ENCODE assay signal across 18 cellular contexts in the genomic region with DNA sequence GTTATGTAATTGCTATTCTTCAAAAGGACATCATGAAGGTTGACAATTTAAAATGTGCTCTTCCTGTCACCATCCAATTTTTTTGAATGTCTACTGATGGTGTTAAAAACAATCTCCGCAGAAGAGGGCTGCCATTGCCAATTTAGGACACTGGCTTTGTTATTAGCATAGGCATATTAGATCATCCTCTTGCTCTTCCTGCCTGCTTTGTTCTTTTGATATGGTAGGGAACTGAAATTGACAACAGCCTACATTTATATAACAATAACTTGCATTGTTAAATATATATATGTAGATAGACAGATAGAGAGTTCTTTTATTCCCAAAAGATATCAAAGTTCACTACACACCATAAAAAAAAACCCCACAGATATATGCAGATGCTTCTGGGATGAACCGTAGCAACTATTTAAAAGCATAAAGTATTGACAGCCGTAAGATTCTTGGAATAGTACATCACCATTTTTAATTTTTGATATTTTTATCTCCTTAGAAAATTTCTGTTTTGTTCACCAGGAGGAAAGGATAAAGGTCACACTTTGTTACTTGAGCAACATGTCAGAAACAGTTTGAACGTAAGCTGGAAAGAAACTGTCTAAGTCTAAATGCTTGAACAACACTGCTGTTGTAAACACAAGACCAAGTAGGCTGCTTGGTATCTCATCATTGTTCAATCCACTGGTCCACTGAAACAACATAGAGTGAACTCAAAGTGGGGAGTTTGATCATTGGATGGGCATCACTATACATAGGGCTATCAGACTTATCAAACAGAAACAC.
"Had no signal": no experiment of that assay in that cellular context is flagged by ENCODE, and none has a peak within 500 bp of the region (broad histone marks: within the 10 kb centered on the region; RNA-seq: fewer than 3 reads in every experiment).

No MANE protein-coding gene starts in this region.

- DNase-seq: effector CD8-positive, alpha-beta T cell; gastrocnemius medialis; left colon; left ventricle myocardium superior; mucosa of descending colon; naive thymus-derived CD8-positive, alpha-beta T cell; right lobe of liver; stimulated activated CD4-positive, alpha-beta T cell treated with anti-CD3 and anti-CD28 coated beads, Interleukin-4, amount 100 ng/mL, for 1 hour; stimulated activated CD8-positive, alpha-beta memory T cell treated with anti-CD3 and anti-CD28 coated beads, Interleukin-4, amount 100 ng/mL, for 48 hours; stimulated activated naive CD8-positive, alpha-beta T cell treated with anti-CD3 and anti-CD28 coated beads, Interleukin-15, Interleukin-2, amounts not matched to agents 100 U/mL and 50 U/mL, for 24 hours; testis; upper lobe of right lung had no signal

- H3K27ac Mint-ChIP-seq: naive thymus-derived CD8-positive, alpha-beta T cell; stimulated activated effector memory CD8-positive, alpha-beta T cell treated with anti-CD3 and anti-CD28 coated beads, Interleukin-12 subunit alpha, Interleukin-12 subunit beta, amount 100 ng/mL, for 72 hours had no signal

- H3K4me3 ChIP-seq: coronary artery, gastrocnemius medialis, mucosa of descending colon, right lobe of liver, testis, tibial nerve, upper lobe of right lung, vagina had no signal

- H3K9me3 ChIP-seq: gastrocnemius medialis, mucosa of descending colon, right lobe of liver, testis, upper lobe of right lung, vagina had no signal

- H3K36me3 Mint-ChIP-seq: stimulated activated effector memory CD8-positive, alpha-beta T cell treated with anti-CD3 and anti-CD28 coated beads, Interleukin-12 subunit alpha, Interleukin-12 subunit beta, amount 100 ng/mL, for 72 hours had no signal

- H3K4me3 Mint-ChIP-seq: naive thymus-derived CD8-positive, alpha-beta T cell; neural crest cell; stimulated activated effector memory CD8-positive, alpha-beta T cell treated with anti-CD3 and anti-CD28 coated beads, Interleukin-12 subunit alpha, Interleukin-12 subunit beta, amount 100 ng/mL, for 72 hours had no signal

- ATAC-seq: esophagus mucosa; gastrocnemius medialis; left colon; left ventricle myocardium superior; mucosa of descending colon; naive thymus-derived CD8-positive, alpha-beta T cell; right lobe of liver; stimulated activated effector memory CD8-positive, alpha-beta T cell treated with anti-CD3 and anti-CD28 coated beads, Interleukin-12 subunit alpha, Interleukin-12 subunit beta, amount 100 ng/mL, for 72 hours; stimulated activated naive CD8-positive, alpha-beta T cell treated with anti-CD3 and anti-CD28 coated beads, Interleukin-15, Interleukin-2, amounts not matched to agents 100 U/mL and 50 U/mL, for 24 hours; upper lobe of right lung had no signal

- H3K27ac ChIP-seq: coronary artery, gastrocnemius medialis, right lobe of liver, testis, tibial nerve, upper lobe of right lung, vagina had no signal

- H3K4me1 Mint-ChIP-seq: naive thymus-derived CD8-positive, alpha-beta T cell; neural crest cell; stimulated activated effector memory CD8-positive, alpha-beta T cell treated with anti-CD3 and anti-CD28 coated beads, Interleukin-12 subunit alpha, Interleukin-12 subunit beta, amount 100 ng/mL, for 72 hours had no signal

- H3K36me3 ChIP-seq: gastrocnemius medialis, right lobe of liver, tibial nerve, upper lobe of right lung, vagina had no signal

- H3K4me1 ChIP-seq: gastrocnemius medialis, right lobe of liver, testis, upper lobe of right lung, vagina had no signal

- H3K27me3 ChIP-seq: gastrocnemius medialis, right lobe of liver, testis, tibial nerve, upper lobe of right lung, vagina had no signal
